Comparison of ENCODE assay signal across 14 cellular contexts in genomic region chr6:159756508-159756907, GRCh38. TPM values are rescaled to one million over a fixed set of nuclear protein-coding genes. Genes with fewer than 3 reads are reported as not detected.
DNase-seq lines count a peak whose midpoint lies in the region; ATAC-seq and TF ChIP-seq lines count a peak whose summit lies in the region.
"Had no signal": no experiment of that assay in that cellular context is flagged by ENCODE, and none has a peak within 500 bp of the region (broad histone marks: within the 10 kb centered on the region; RNA-seq: fewer than 3 reads in every experiment).

No MANE protein-coding gene starts in this region.

- no peaks in the 10 kb centered on the region for H3K9me3 ChIP-seq in SK-N-MC (ENCODE audit: low read depth, low read length)
- no peaks in the 10 kb centered on the region for H3K9me3 ChIP-seq in neutrophil
- no peaks in the 10 kb centered on the region for H3K9me3 ChIP-seq in right atrium auricular region
- H3K9me3 ChIP-seq: HAP-1, SJSA1 had no signal

- H3K36me3 ChIP-seq in SK-N-MC (ENCODE audit: insufficient read depth, low read length) (peaks cover 76% of the 10 kb centered on the region), neutrophil (peaks cover 70% of the 10 kb centered on the region), right atrium auricular region (peaks cover 43% of the 10 kb centered on the region)

- peaks cover 9 to 11% of the 10 kb centered on the region in 2 experiments for H3K4me1 ChIP-seq in neutrophil (ENCODE audit: control insufficient read depth in 1 of 2, insufficient read depth in 1 of 2, low read depth in 1 of 2, low read length in 1 of 2)
- H3K4me1 ChIP-seq in right atrium auricular region = peaks cover 0 to 10% of the 10 kb centered on the region in 2 donors

- no peak overlapping the region for H3K9ac ChIP-seq in SK-N-MC (ENCODE audit: insufficient read length)

- no peak overlapping the region for H3K4me3 ChIP-seq in SK-N-MC
- no peak overlapping the region for H3K4me3 ChIP-seq in neutrophil (ENCODE audit: low read depth in 1 of 2, low read length in 1 of 2)
- H3K4me3 ChIP-seq in right atrium auricular region = no peak overlapping the region
- H3K4me3 ChIP-seq: HAP-1, SJSA1 had no signal

- H3K27me3 ChIP-seq in neutrophil = no peaks in the 10 kb centered on the region
- no peaks in the 10 kb centered on the region for H3K27me3 ChIP-seq in right atrium auricular region
- H3K27me3 ChIP-seq: SJSA1 had no signal

- ATAC-seq in GM18870 (IDR thresholded peaks at IDR 0.05; ENCODE audit: unreplicated experiment) = no peak

- DNase-seq in DMS53 (lab: John Stamatoyannopoulos, UW) (peak; percentile 26), DMS53 treated with DMSO at 0.1 percent for 48 hours (lab: John Stamatoyannopoulos, UW; ENCODE audit: unreplicated experiment) (no peak), DMS79 treated with DMSO at 0.1 percent for 48 hours (lab: John Stamatoyannopoulos, UW) (peak; percentile 90), SK-N-MC (ENCODE audit: low read depth, low spot score) (no peak), HUDEP-2 (lab: John Stamatoyannopoulos, UW; ENCODE audit: unreplicated experiment in 76 of 76) (no peak), right atrium auricular region (ENCODE audit: low spot score) (no peak)
- DNase-seq: NCI-H2029, NCI-H524 treated with DMSO at 0.1 percent for 48 hours, SW 1271 had no signal

- TF ChIP-seq CTCF in neutrophil (IDR thresholded peaks at IDR 0.05) = no peak
- no peak for TF ChIP-seq CTCF in right atrium auricular region (IDR thresholded peaks at IDR 0.05)

- H3K27ac ChIP-seq in SK-N-MC = 0 out of 2 replicates have a peak overlapping the region, but pooled peaks have one; percentile 34
- H3K27ac ChIP-seq in neutrophil = peak overlapping the region; percentile 11
- no peak overlapping the region for H3K27ac ChIP-seq in right atrium auricular region
- H3K27ac ChIP-seq: SJSA1 had no signal

RNA-seq across cellular contexts. Expression of gene ACAT2, which starts 5.3 kb away (rescaled TPM):
- 1 to 10 TPM; 1.5 to 1.6 TPM for total RNA-seq in right atrium auricular region

RNA-seq across cellular contexts. Expression of gene WTAP, which starts 29.2 kb away (rescaled TPM):
- 10 to 100 TPM; 43.4 to 45.3 TPM for total RNA-seq in right atrium auricular region

RNA-seq across cellular contexts. Expression of gene TCP1, which starts 32.9 kb away (rescaled TPM):
- 100 to 1,000 TPM; 101 to 102 TPM for total RNA-seq in right atrium auricular region

RNA-seq across cellular contexts. Expression of gene MRPL18, which starts 33.8 kb away (rescaled TPM):
- total RNA-seq in right atrium auricular region = 10 to 100 TPM; 62.3 to 66.0 TPM

RNA-seq across cellular contexts. Expression of gene PNLDC1, which starts 43.6 kb away (rescaled TPM):
- total RNA-seq in right atrium auricular region = under 1 TPM in 1 of 2 donors, not detected in 1; 0.33 TPM
- total RNA-seq: HT1080, SJSA1 had no signal

Comparison
In these comparisons a context has a peak if more than half of its experiments do, and no peak if none do; other contexts are left out.
1. DNase-seq: peak in DMS53 (single experiment) and DMS79 treated with DMSO at 0.1 percent for 48 hours (single experiment); none in DMS53 treated with DMSO at 0.1 percent for 48 hours (single experiment), SK-N-MC (single experiment), HUDEP-2 (0 of 76) and right atrium auricular region (single experiment).
2. H3K27ac ChIP-seq: peak in SK-N-MC (single experiment) and neutrophil (single experiment); none in right atrium auricular region (0 of 2).